Comparison of ENCODE assay signal across 8 cellular contexts in the genomic region with DNA sequence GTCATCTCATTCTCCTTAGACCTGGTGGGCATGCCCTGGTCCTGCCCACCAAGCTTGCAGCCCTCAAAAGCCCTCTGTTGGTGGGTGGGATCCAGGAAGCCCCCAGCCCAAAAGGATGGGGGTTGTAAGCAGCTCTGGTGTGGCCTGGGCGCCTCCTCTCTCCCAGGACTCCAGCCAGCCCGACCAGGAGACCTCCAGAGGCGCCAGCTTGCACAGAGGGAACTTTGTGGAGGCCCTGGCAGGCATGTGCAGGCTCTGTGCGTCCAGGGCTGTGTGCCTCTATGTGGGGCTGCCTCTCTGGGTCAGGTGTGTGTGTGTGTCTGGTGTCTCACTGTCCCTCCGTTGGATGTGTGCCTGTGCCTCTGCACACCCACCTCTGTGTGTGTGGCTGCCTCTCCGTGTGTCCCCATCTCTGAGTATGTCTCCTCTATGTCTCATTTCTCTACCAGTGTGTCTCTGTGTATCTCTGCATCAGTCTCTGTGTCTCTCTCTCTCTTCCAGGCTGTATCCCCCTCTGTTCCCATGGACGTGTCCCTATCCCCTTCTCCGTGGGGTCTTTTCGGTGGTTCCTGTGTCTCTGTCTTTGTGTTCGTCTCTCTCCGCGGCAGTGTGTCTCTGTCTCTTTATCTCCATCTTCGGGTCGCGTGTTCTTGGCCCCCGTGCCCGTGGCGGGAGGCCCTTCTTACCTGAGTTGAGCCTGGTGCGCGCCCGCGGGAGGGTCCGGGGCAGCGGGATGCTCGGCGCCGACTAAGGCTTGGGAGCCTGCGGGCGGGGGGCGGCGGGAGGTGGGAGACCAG. TPM values are rescaled to one million over a fixed set of nuclear protein-coding genes. Genes with fewer than 3 reads are reported as not detected.
DNase-seq lines count a peak whose midpoint lies in the region; ATAC-seq and TF ChIP-seq lines count a peak whose summit lies in the region.

No MANE protein-coding gene starts in this region.

- in situ Hi-C loops in astrocyte of the cerebellum (cut with HindIII; ENCODE audit: low sequenced_read_pairs) = no loop called here

- no peak for TF ChIP-seq EP300 in upper lobe of left lung (IDR thresholded peaks at IDR 0.05)

- POLR2A ChIA-PET in AG04449 (lab: Yijun Ruan, JAX) = no interaction called here
- POLR2A ChIA-PET in HEK293T (lab: Yijun Ruan, JAX) = interaction anchor here (0.7 to 0.8 kb wide), 3 partner anchors 9 to 15 kb away, joined by 3 to 6 read pairs (median 5); no protein-coding TSS in a partner anchor
- POLR2A ChIA-PET in GM10248 (lab: Yijun Ruan, JAX) = no interaction called here

- no peak for TF ChIP-seq POLR2A in upper lobe of left lung (IDR thresholded peaks at IDR 0.05)

- no peak for ATAC-seq in lung (ENCODE audit: insufficient read depth, low FRiP score)
- ATAC-seq in upper lobe of left lung (ENCODE audit: low FRiP score in 2 of 2) = no peak
- ATAC-seq in GM19351 (IDR thresholded peaks at IDR 0.05; ENCODE audit: unreplicated experiment) = no peak

- 21 to 27% methylated on average over 28 to 31 of the region's 31 CpGs for WGBS in lung, 2 donors
- WGBS in upper lobe of left lung, 2 donors = 10 to 26% methylated on average over 26 to 27 of the region's 31 CpGs

- CTCF ChIA-PET in AG04449 (lab: Yijun Ruan, JAX) (interaction anchor here (1.0 to 2.1 kb wide), 6 partner anchors 9 to 119 kb away, joined by 3 to 13 read pairs (median 5); no protein-coding TSS in a partner anchor), HEK293T (lab: Yijun Ruan, JAX) (interaction anchor here (0.7 to 0.9 kb wide), 2 partner anchors 69 to 118 kb away, joined by 3 to 4 read pairs; no protein-coding TSS in a partner anchor), GM10248 (lab: Yijun Ruan, JAX) (interaction anchor here (1.3 kb wide), 1 partner anchor 8 kb away, joined by 3 read pairs; no protein-coding TSS in a partner anchor)

- H3K4me1 ChIP-seq in lung (ENCODE audit: control insufficient read depth in 2 of 2, insufficient read depth in 2 of 2, low read length in 2 of 2) (peaks cover 3 to 6% of the 10 kb centered on the region in 2 donors), upper lobe of left lung (peaks cover 5 to 16% (median 7%) of the 10 kb centered on the region in 4 donors)

- no peak for DNase-seq in AG04449 (ENCODE audit: low read depth, low spot score)
- no peak for DNase-seq in HEK293T (ENCODE audit: extremely low spot score)
- DNase-seq in astrocyte of the cerebellum (ENCODE audit: low read depth) = no peak
- DNase-seq in lung (ENCODE audit: low spot score) = no peak
- DNase-seq in upper lobe of left lung = no peak
- no peak for DNase-seq in DMS53 treated with DMSO at 0.1 percent for 48 hours (lab: John Stamatoyannopoulos, UW; ENCODE audit: unreplicated experiment)
- DNase-seq in GM10248 (ENCODE audit: extremely low spot score) = no peak

- TF ChIP-seq CTCF in AG04449 (IDR thresholded peaks at IDR 0.05; ENCODE audit: insufficient read depth, low read length, missing control alignments) (no peak), astrocyte of the cerebellum (IDR thresholded peaks at IDR 0.05; ENCODE audit: low read depth, low read length, missing control alignments) (no peak), lung (IDR thresholded peaks at IDR 0.05; ENCODE audit: control extremely low read depth, extremely low read depth) (no peak), upper lobe of left lung (IDR thresholded peaks at IDR 0.05) (no peak), GM10248 (IDR thresholded peaks at IDR 0.05; ENCODE audit: control extremely low read depth, extremely low read depth, low read depth, missing control alignments) (no peak)

- H3K4me3 ChIP-seq in AG04449 (ENCODE audit: low read depth, low read length) (peak overlapping the region; percentile 42), astrocyte of the cerebellum (ENCODE audit: low read depth, low read length) (peak overlapping the region; percentile 30), lung (peak overlapping the region; percentile 25), upper lobe of left lung (peak overlapping the region; percentile 25 to 59 (median 48))

- H3K27me3 ChIP-seq in lung (ENCODE audit: control insufficient read depth, insufficient read depth) (no peaks in the 10 kb centered on the region), upper lobe of left lung (no peaks in the 10 kb centered on the region)

- no peak overlapping the region for H3K27ac ChIP-seq in lung (ENCODE audit: low read depth in 1 of 2, low read length in 1 of 2)
- peak overlapping the region in 1 of 4 donors; percentile 31 for H3K27ac ChIP-seq in upper lobe of left lung

- H3K36me3 ChIP-seq in lung (ENCODE audit: control insufficient read depth in 2 of 2, insufficient read depth in 2 of 2, low read length in 2 of 2) = no peaks in the 10 kb centered on the region
- no peaks in the 10 kb centered on the region for H3K36me3 ChIP-seq in upper lobe of left lung

- H3K9me3 ChIP-seq in lung (ENCODE audit: control insufficient read depth in 2 of 2, insufficient read depth in 1 of 2, low read length in 1 of 2) = no peaks in the 10 kb centered on the region
- H3K9me3 ChIP-seq in upper lobe of left lung = no peaks in the 10 kb centered on the region

TF ChIP-seq in HEK293T, 16 proteins besides CTCF, POLR2A, EP300 and RAD21:
- TF ChIP-seq BHLHE40 (IDR thresholded peaks at IDR 0.05; ENCODE audit: borderline replicate concordance) (no peak), L3MBTL2 (conservative IDR thresholded peaks at IDR 0.05) (peak; percentile 36)

RNA-seq across cellular contexts. Expression of gene ENHO, which starts 0.5 kb away (rescaled TPM):
- total RNA-seq in lung (under 1 TPM; 0.55 to 0.85 TPM), upper lobe of left lung (1 to 10 TPM in 1 of 6 donors, under 1 TPM in 2, not detected in 3; 0.40 to 1.4 (median 0.71) TPM)
- 1 to 10 TPM in 1 of 2 donors, under 1 TPM in 1; 0.29 to 1.4 TPM for polyA plus RNA-seq in lung
